ENCODE assay signal across 1 cellular context in the genomic region with DNA sequence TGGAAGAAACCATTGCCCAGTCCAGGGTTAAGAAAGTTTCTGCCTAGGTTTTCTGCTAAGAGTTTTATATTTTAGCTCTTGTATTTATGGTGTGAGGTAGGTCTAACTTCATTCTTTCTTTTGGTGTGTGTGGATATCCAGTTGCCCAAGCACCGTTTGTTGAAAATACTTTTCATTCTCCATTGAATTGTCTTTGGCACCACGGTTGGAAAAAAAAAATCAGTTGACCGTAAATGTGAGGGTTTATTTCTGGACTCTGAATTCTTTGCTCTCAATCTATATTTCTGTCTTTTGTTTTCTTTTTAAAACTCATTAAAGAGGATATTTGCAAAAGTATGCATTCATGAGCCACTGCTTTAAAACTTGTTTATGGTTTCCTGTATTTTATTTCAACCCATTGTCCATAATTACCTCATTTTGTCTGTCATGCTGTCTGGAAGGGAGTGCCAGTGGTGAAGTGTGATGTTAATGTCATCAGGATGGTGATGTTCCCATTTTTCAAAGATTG.
TF ChIP-seq lines count a peak whose summit lies in the region.

No MANE protein-coding gene starts in this region.

TF ChIP-seq in endothelial cell of umbilical vein, 7 proteins besides CTCF, POLR2A, EP300 and RAD21 (continued from another document):
- TF ChIP-seq FOS (IDR thresholded peaks at IDR 0.05; ENCODE audit: borderline replicate concordance, insufficient read depth, low read length) (no peak), JUN (IDR thresholded peaks at IDR 0.05; ENCODE audit: borderline replicate concordance, insufficient read depth, insufficient read length, low read depth) (no peak), POLR2AphosphoS5 (IDR thresholded peaks at IDR 0.05; ENCODE audit: insufficient read depth, low read depth, low read length) (no peak)
- TF ChIP-seq, protein P1, sequence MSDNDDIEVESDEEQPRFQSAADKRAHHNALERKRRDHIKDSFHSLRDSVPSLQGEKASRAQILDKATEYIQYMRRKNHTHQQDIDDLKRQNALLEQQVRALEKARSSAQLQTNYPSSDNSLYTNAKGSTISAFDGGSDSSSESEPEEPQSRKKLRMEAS (IDR thresholded peaks at IDR 0.05; ENCODE audit: insufficient read depth, insufficient read length) = no peak
